Comparison of ENCODE assay signal across 14 cellular contexts in the genomic region with DNA sequence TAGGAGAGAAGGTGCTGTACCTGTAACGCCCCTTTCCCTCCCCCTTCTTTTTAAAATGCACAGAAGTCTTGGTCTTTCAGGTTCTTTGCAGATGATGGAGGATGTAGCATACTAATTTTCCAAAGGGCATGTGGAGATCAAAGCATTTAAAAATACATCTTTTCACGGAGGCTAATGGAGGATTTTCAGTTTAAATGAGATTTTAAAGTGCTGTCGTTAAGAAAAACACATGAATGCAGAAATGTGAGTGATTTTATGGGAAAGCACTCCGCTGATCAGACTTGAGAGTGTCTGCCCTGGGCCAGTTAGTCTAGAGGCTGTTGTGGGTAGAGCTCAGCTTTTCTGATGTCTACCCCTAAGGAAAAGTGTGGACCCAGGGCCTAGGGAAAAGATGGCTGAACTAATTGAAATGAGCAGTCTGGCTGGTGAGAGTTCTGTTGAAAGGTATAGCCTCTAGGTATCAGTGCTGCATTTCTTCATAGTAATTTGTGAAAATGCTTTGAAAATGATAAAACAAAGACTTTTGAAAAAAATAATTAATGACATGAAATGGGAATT. TPM values are rescaled to one million over a fixed set of nuclear protein-coding genes. Genes with fewer than 3 reads are reported as not detected.
DNase-seq lines count a peak whose midpoint lies in the region; ATAC-seq and TF ChIP-seq lines count a peak whose summit lies in the region.
"Had no signal": no experiment of that assay in that cellular context is flagged by ENCODE, and none has a peak within 500 bp of the region (broad histone marks: within the 10 kb centered on the region; RNA-seq: fewer than 3 reads in every experiment).

No MANE protein-coding gene starts in this region.

- H3K36me3 ChIP-seq in HAP-1 (replicated peaks) (no peaks in the 10 kb centered on the region; the same call in 1 of the 2 replicates), skeletal muscle tissue (ENCODE audit: control insufficient read depth in 3 of 3, insufficient read depth in 3 of 3, low read length in 3 of 3) (no peaks in the 10 kb centered on the region)
- H3K36me3 ChIP-seq: spleen had no signal

- H3K27me3 ChIP-seq in HAP-1 (ENCODE audit: low read depth) (no peaks in the 10 kb centered on the region), skeletal muscle tissue (ENCODE audit: control insufficient read depth in 3 of 3, insufficient read depth in 3 of 3, low read length in 3 of 3) (no peaks in the 10 kb centered on the region)

- H3K4me1 Mint-ChIP-seq in glutamatergic neuron (ENCODE audit: low read depth, unreplicated experiment) = peaks cover 12% of the 10 kb centered on the region
- peaks cover 12% of the 10 kb centered on the region for H3K4me1 Mint-ChIP-seq in stimulated activated memory B cell treated with anti-CD40 and anti-IgM and Interleukin-4, amounts not matched to agents 10 μg/mL and 1 μg/mL and 100 μg/mL, for 72 hours
- H3K4me1 Mint-ChIP-seq: stimulated activated effector memory CD8-positive, alpha-beta T cell treated with anti-CD3 and anti-CD28 coated beads, Interleukin-12 subunit alpha, Interleukin-12 subunit beta, amount 100 ng/mL, for 72 hours had no signal

- H3K27ac Mint-ChIP-seq in glutamatergic neuron (ENCODE audit: unreplicated experiment) = no peak overlapping the region
- H3K27ac Mint-ChIP-seq in stimulated activated memory B cell treated with anti-CD40 and anti-IgM and Interleukin-4, amounts not matched to agents 10 μg/mL and 1 μg/mL and 100 μg/mL, for 72 hours = no peak overlapping the region
- H3K27ac Mint-ChIP-seq: activated CD4-positive, alpha-beta T cell treated with anti-CD3 and anti-CD28 coated beads for 36 hours; stimulated activated effector memory CD8-positive, alpha-beta T cell treated with anti-CD3 and anti-CD28 coated beads, Interleukin-12 subunit alpha, Interleukin-12 subunit beta, amount 100 ng/mL, for 72 hours had no signal

- H3K9me3 ChIP-seq in HAP-1 = no peaks in the 10 kb centered on the region
- no peaks in the 10 kb centered on the region for H3K9me3 ChIP-seq in skeletal muscle tissue (ENCODE audit: control insufficient read depth in 3 of 3, low read length in 3 of 3)
- H3K9me3 ChIP-seq: spleen had no signal

- peak overlapping the region; percentile 90 for H3K4me3 ChIP-seq in HAP-1
- peak overlapping the region in 2 of 3 donors; percentile 89 to 94 for H3K4me3 ChIP-seq in skeletal muscle tissue (ENCODE audit: low read length in 3 of 3)

- H3K27me3 Mint-ChIP-seq in glutamatergic neuron (ENCODE audit: unreplicated experiment) = peaks cover 6% of the 10 kb centered on the region
- peaks cover 48% of the 10 kb centered on the region for H3K27me3 Mint-ChIP-seq in stimulated activated memory B cell treated with anti-CD40 and anti-IgM and Interleukin-4, amounts not matched to agents 10 μg/mL and 1 μg/mL and 100 μg/mL, for 72 hours

- H3K9ac ChIP-seq in skeletal muscle tissue (ENCODE audit: low read depth in 1 of 3, low read length in 3 of 3) = peak overlapping the region; percentile 24 to 95 (median 26)

- H3K4me1 ChIP-seq in HAP-1 (peaks cover 18% of the 10 kb centered on the region), skeletal muscle tissue (ENCODE audit: control insufficient read depth in 3 of 3, insufficient read depth in 3 of 3, low read length in 3 of 3) (peaks cover 41 to 66% (median 56%) of the 10 kb centered on the region in 3 donors)

- DNase-seq in HAP-1 (ENCODE audit: low spot score in 2 of 2) = peak in 1 of 2 experiments; percentile 17
- DNase-seq in glutamatergic neuron = no peak
- DNase-seq in stimulated activated CD8-positive, alpha-beta memory T cell treated with anti-CD3 and anti-CD28 coated beads, Interleukin-4, amount 100 ng/mL, for 48 hours = no peak
- DNase-seq: activated CD4-positive, alpha-beta T cell treated with anti-CD3 and anti-CD28 coated beads for 36 hours; activated naive CD4-positive, alpha-beta T cell; NCI-H1930; spleen had no signal

- no peak for TF ChIP-seq CTCF in VCaP (conservative IDR thresholded peaks at IDR 0.05)
- no peak for TF ChIP-seq CTCF in glutamatergic neuron (IDR thresholded peaks at IDR 0.05; ENCODE audit: partially characterized antibody, unreplicated experiment)

- ATAC-seq in HG03432 (IDR thresholded peaks at IDR 0.05; ENCODE audit: unreplicated experiment) = no peak
- no peak for ATAC-seq in GM21786 (IDR thresholded peaks at IDR 0.05; ENCODE audit: unreplicated experiment)
- no peak for ATAC-seq in stimulated activated memory B cell treated with anti-CD40 and anti-IgM and Interleukin-4, amounts not matched to agents 10 μg/mL and 1 μg/mL and 100 μg/mL, for 72 hours
- ATAC-seq: activated CD4-positive, alpha-beta T cell treated with anti-CD3 and anti-CD28 coated beads for 36 hours; left ventricle myocardium superior; stimulated activated effector memory CD8-positive, alpha-beta T cell treated with anti-CD3 and anti-CD28 coated beads, Interleukin-12 subunit alpha, Interleukin-12 subunit beta, amount 100 ng/mL, for 72 hours had no signal

- peaks cover 6% of the 10 kb centered on the region for H3K9me3 Mint-ChIP-seq in glutamatergic neuron (ENCODE audit: unreplicated experiment)
- H3K9me3 Mint-ChIP-seq in stimulated activated memory B cell treated with anti-CD40 and anti-IgM and Interleukin-4, amounts not matched to agents 10 μg/mL and 1 μg/mL and 100 μg/mL, for 72 hours = no peaks in the 10 kb centered on the region
- H3K9me3 Mint-ChIP-seq: stimulated activated effector memory CD8-positive, alpha-beta T cell treated with anti-CD3 and anti-CD28 coated beads, Interleukin-12 subunit alpha, Interleukin-12 subunit beta, amount 100 ng/mL, for 72 hours had no signal

- no peaks in the 10 kb centered on the region for H3K36me3 Mint-ChIP-seq in glutamatergic neuron (ENCODE audit: unreplicated experiment)
- no peaks in the 10 kb centered on the region for H3K36me3 Mint-ChIP-seq in stimulated activated memory B cell treated with anti-CD40 and anti-IgM and Interleukin-4, amounts not matched to agents 10 μg/mL and 1 μg/mL and 100 μg/mL, for 72 hours
- H3K36me3 Mint-ChIP-seq: stimulated activated effector memory CD8-positive, alpha-beta T cell treated with anti-CD3 and anti-CD28 coated beads, Interleukin-12 subunit alpha, Interleukin-12 subunit beta, amount 100 ng/mL, for 72 hours had no signal

- in situ Hi-C loops in HAP-1 (cut with MboI; ENCODE audit: low sequenced_read_pairs) = no loop called here

- H3K27ac ChIP-seq in VCaP = peak overlapping the region; percentile 98
- peak overlapping the region; percentile 88 for H3K27ac ChIP-seq in skeletal muscle tissue (ENCODE audit: low read depth, low read length)

- peak overlapping the region; percentile 97 for H3K4me3 Mint-ChIP-seq in glutamatergic neuron (ENCODE audit: unreplicated experiment)
- H3K4me3 Mint-ChIP-seq in stimulated activated memory B cell treated with anti-CD40 and anti-IgM and Interleukin-4, amounts not matched to agents 10 μg/mL and 1 μg/mL and 100 μg/mL, for 72 hours = no peak overlapping the region
- H3K4me3 Mint-ChIP-seq: activated CD4-positive, alpha-beta T cell treated with anti-CD3 and anti-CD28 coated beads for 36 hours; stimulated activated effector memory CD8-positive, alpha-beta T cell treated with anti-CD3 and anti-CD28 coated beads, Interleukin-12 subunit alpha, Interleukin-12 subunit beta, amount 100 ng/mL, for 72 hours had no signal

RNA-seq across cellular contexts. Expression of a gene that starts 2.5 kb away (rescaled TPM):
- total RNA-seq in glutamatergic neuron (ENCODE audit: unreplicated experiment) = 27.6 TPM
- 79.3 TPM for total RNA-seq in skeletal muscle tissue
